27 cellular contexts compared by ENCODE assay signal in genomic region chr11:8178297-8178696, GRCh38.
"Had no signal": no experiment of that assay in that cellular context is flagged by ENCODE, and none has a peak within 500 bp of the region (broad histone marks: within the 10 kb centered on the region; RNA-seq: fewer than 3 reads in every experiment).

No MANE protein-coding gene starts in this region.

- H3K27me3 ChIP-seq: Peyer's patch, SJCRH30 had no signal

- H3K9me3 ChIP-seq: MG63, Peyer's patch, SJCRH30, SK-N-SH had no signal

- H3K4me3 ChIP-seq: K562, MG63, PC-9, Peyer's patch, SJCRH30 had no signal

- H3K4me3 Mint-ChIP-seq: IgD-negative memory B cell, T-cell had no signal

- H2AFZ ChIP-seq: PC-9 had no signal

- ATAC-seq: K562, Right ventricle myocardium inferior, T-cell had no signal

- H3K27ac ChIP-seq: HL-60, KMS-11, PC-9, Peyer's patch, SJCRH30 had no signal

- H3K9me2 ChIP-seq: SK-N-SH had no signal

- H3K4me1 Mint-ChIP-seq: IgD-negative memory B cell, T-cell had no signal

- H3K36me3 Mint-ChIP-seq: IgD-negative memory B cell, T-cell had no signal

- H3K27ac Mint-ChIP-seq: IgD-negative memory B cell, T-cell had no signal

- H3K9ac ChIP-seq: KMS-11, SK-N-SH had no signal

- H3K9me3 Mint-ChIP-seq: T-cell had no signal

- H3K36me3 ChIP-seq: MG63, Peyer's patch, SJCRH30 had no signal

- DNase-seq: MG63; NCI-H1092 treated with DMSO at 0.1 percent for 48 hours; NCI-H1436; NCI-H1694 treated with DMSO at 0.1 percent for 48 hours; NCI-H1930; NCI-H2081; NCI-H2107; NCI-H2171 treated with DMSO at 0.1 percent for 48 hours; NCI-H345; NCI-H446 treated with DMSO at 0.1 percent for 48 hours; NCI-H510A treated with DMSO at 0.1 percent for 48 hours; NCI-H526 treated with DMSO at 0.1 percent for 48 hours; NCI-H748 treated with DMSO at 0.1 percent for 48 hours; NK-92 treated with Interleukin-12 subunit alpha and Interleukin-12 subunit beta, amount 100 ng/mL, for 24 hours; OCI-M1; PC-9; Peyer's patch; SHP77 treated with DMSO at 0.1 percent for 48 hours; SJCRH30; SK-N-SH; SW 1271; T-cell had no signal

- H3K4me1 ChIP-seq: Peyer's patch, SJCRH30 had no signal

- H3K4me2 ChIP-seq: KMS-11, PC-9, SK-N-SH had no signal
